Comparison of ENCODE assay signal across 8 cellular contexts in the genomic region with DNA sequence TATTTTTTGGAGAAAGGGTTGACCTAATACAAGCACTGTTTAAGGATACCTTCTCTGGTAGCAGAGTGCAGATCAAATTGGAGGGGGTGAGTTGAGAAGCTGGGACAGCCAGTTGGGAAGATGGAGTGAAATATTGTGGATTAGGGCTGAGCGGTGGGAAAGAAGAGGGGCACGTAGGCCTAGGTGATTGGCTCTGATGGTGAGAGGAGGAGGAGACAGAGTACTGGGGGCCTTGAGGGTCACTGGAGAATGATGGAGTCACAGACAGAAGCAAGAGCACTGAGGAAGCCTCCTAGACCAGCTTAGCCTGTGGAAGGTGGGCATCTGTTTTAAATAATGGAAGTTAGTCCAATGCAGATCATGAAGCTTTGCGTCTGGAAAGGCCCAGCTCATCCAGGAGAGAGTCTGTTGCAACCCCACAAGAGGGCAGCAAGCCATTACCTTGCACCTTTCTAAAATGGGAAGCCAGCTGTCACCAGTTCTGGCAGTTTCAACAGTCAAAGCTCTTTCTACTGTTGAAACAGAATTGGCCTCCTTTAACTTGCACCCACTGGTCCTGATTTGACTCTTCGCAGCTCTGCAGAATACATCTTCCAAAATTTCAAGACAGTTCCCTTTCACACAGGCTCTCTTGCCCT. TPM values are rescaled to one million over a fixed set of nuclear protein-coding genes. Genes with fewer than 3 reads are reported as not detected.
DNase-seq lines count a peak whose midpoint lies in the region; ATAC-seq and TF ChIP-seq lines count a peak whose summit lies in the region.

No MANE protein-coding gene starts in this region.

- CTCF ChIA-PET in HEK293T (lab: Yijun Ruan, JAX) = interaction anchor here (0.7 to 1.8 kb wide), 10 partner anchors 10 to 586 kb away, joined by 3 to 10 read pairs (median 4); partner anchors contain the start of genes FHOD1, NUTF2, SLC9A5 and TMEM208

- ATAC-seq in mucosa of descending colon (peak; percentile 84), GM19463 (IDR thresholded peaks at IDR 0.05; ENCODE audit: unreplicated experiment) (no peak), GM18502 (IDR thresholded peaks at IDR 0.05; ENCODE audit: poor library complexity, unreplicated experiment) (no peak)

- H4K20me1 ChIP-seq in DOHH2 (ENCODE audit: control insufficient read depth, insufficient read depth, low read depth, low read length) = no peaks in the 10 kb centered on the region

- H3K4me2 ChIP-seq in DOHH2 (ENCODE audit: low read length) = no peak overlapping the region

- H3K4me3 ChIP-seq in DOHH2 (ENCODE audit: low read length) (no peak overlapping the region), mucosa of descending colon (no peak overlapping the region)

- peak; percentile 64 for TF ChIP-seq CTCF in DOHH2 (IDR thresholded peaks at IDR 0.05; ENCODE audit: low read depth, low read length, poor library complexity, severe bottlenecking)
- TF ChIP-seq CTCF in mucosa of descending colon (IDR thresholded peaks at IDR 0.05) = no peak

- intact Hi-C loops in mucosa of descending colon (cut with DNase I, micrococcal nuclease) = no loop called here

- H3K9me2 ChIP-seq in DOHH2 (replicated peaks; ENCODE audit: control insufficient read depth, low read length) = no peaks in the 10 kb centered on the region

- DNase-seq in HEK293T (ENCODE audit: extremely low spot score) (peak; percentile 43), OCI-M1 (lab: John Stamatoyannopoulos, UW) (peak; percentile 83), cerebellum (ENCODE audit: low spot score) (peak; percentile 63), mucosa of descending colon (peak in 1 of 3 donors; percentile 54), 8988T (no peak)

- H3K79me2 ChIP-seq in DOHH2 (ENCODE audit: control insufficient read depth, low read length) = no peaks in the 10 kb centered on the region

- POLR2A ChIA-PET in HEK293T (lab: Yijun Ruan, JAX) = interaction anchor here (1.0 to 1.8 kb wide), 2 partner anchors 13 to 165 kb away, joined by 3 to 11 read pairs; partner anchors contain the start of genes FHOD1 and SLC9A5

- peaks cover 24% of the 10 kb centered on the region for H3K27me3 ChIP-seq in DOHH2 (ENCODE audit: control insufficient read depth, low read length)

- H3K4me1 ChIP-seq in DOHH2 (ENCODE audit: control insufficient read depth, low read length) (no peaks in the 10 kb centered on the region), mucosa of descending colon (ENCODE audit: low read depth) (no peaks in the 10 kb centered on the region)

- H3F3A ChIP-seq in DOHH2 (ENCODE audit: control insufficient read depth, insufficient read depth) = no peaks in the 10 kb centered on the region

- H3K9me3 ChIP-seq in DOHH2 (ENCODE audit: control insufficient read depth, insufficient read depth, low read length) (no peaks in the 10 kb centered on the region), mucosa of descending colon (no peaks in the 10 kb centered on the region)

- H3K27ac ChIP-seq in DOHH2 (ENCODE audit: low read depth, low read length) = no peak overlapping the region

- no peaks in the 10 kb centered on the region for H3K36me3 ChIP-seq in DOHH2 (ENCODE audit: control insufficient read depth, low read length)
- no peaks in the 10 kb centered on the region for H3K36me3 ChIP-seq in mucosa of descending colon (ENCODE audit: low read depth)

TF ChIP-seq in HEK293T, 16 proteins besides CTCF, POLR2A, EP300 and RAD21:
- no peak for TF ChIP-seq PKNOX1 (IDR thresholded peaks at IDR 0.05)
- no peak for TF ChIP-seq FOXK2 (IDR thresholded peaks at IDR 0.05)
- no peak for TF ChIP-seq ARNT (IDR thresholded peaks at IDR 0.05)
- TF ChIP-seq ZNF384 (IDR thresholded peaks at IDR 0.05) = no peak
- TF ChIP-seq HDGF (IDR thresholded peaks at IDR 0.05; ENCODE audit: borderline replicate concordance) = no peak
- no peak for TF ChIP-seq CTBP1 (IDR thresholded peaks at IDR 0.05; ENCODE audit: borderline replicate concordance)
- TF ChIP-seq FOXM1 (IDR thresholded peaks at IDR 0.05; ENCODE audit: borderline replicate concordance) = no peak
- TF ChIP-seq BHLHE40 (IDR thresholded peaks at IDR 0.05; ENCODE audit: borderline replicate concordance) = no peak
- no peak for TF ChIP-seq ELF4 (IDR thresholded peaks at IDR 0.05)
- TF ChIP-seq L3MBTL2 (conservative IDR thresholded peaks at IDR 0.05) = no peak
- TF ChIP-seq NFRKB (IDR thresholded peaks at IDR 0.05) = no peak
- no peak for TF ChIP-seq TARDBP (IDR thresholded peaks at IDR 0.05)
- no peak for TF ChIP-seq SP1 (IDR thresholded peaks at IDR 0.05)
- no peak for TF ChIP-seq SUZ12 (IDR thresholded peaks at IDR 0.05)
TF ChIP-seq in HEK293T: peak in this region for 0.

RNA-seq across cellular contexts. Expression of gene SLC9A5, which starts 11.8 kb away (rescaled TPM):
- 3.9 TPM for total RNA-seq in cerebellum
- 1 to 10 TPM; 1.7 to 2.6 (median 1.9) TPM for total RNA-seq in mucosa of descending colon

RNA-seq across cellular contexts. Expression of gene FHOD1, which starts 13.3 kb away (rescaled TPM):
- total RNA-seq in cerebellum = 5.8 TPM
- total RNA-seq in mucosa of descending colon = 10 to 100 TPM; 30.7 to 36.5 (median 34.1) TPM

RNA-seq across cellular contexts. Expression of gene PLEKHG4, which starts 18.8 kb away (rescaled TPM):
- total RNA-seq in cerebellum = 3.9 TPM
- total RNA-seq in mucosa of descending colon = 10 to 100 TPM in 2 of 3 donors, 1 to 10 TPM in 1; 8.0 to 15.4 (median 10.5) TPM

RNA-seq across cellular contexts. Expression of gene TMEM208, which starts 33.6 kb away (rescaled TPM):
- total RNA-seq in cerebellum (10.7 TPM), mucosa of descending colon (10 to 100 TPM; 30.8 to 39.6 (median 36.1) TPM)
